Comparison of ENCODE assay signal across 15 cellular contexts in genomic region chr6:27161115-27161514, GRCh38.
"Had no signal": no experiment of that assay in that cellular context is flagged by ENCODE, and none has a peak within 500 bp of the region (broad histone marks: within the 10 kb centered on the region; RNA-seq: fewer than 3 reads in every experiment).

No MANE protein-coding gene starts in this region.

- H3K4me3 Mint-ChIP-seq: activated CD4-positive, alpha-beta T cell treated with anti-CD3 and anti-CD28 coated beads, Interleukin-2, amount 10 ng/mL, durations not matched to agents 7 days and 5 days had no signal

- H3K27me3 ChIP-seq: right lobe of liver, spleen, upper lobe of right lung had no signal

- DNase-seq: activated CD4-positive, alpha-beta T cell treated with anti-CD3 and anti-CD28 coated beads, Interleukin-2, amount 10 ng/mL, durations not matched to agents 7 days and 5 days; activated CD4-positive, CD25-positive, alpha-beta regulatory T cell; activated CD8-positive, alpha-beta memory T cell treated with anti-CD3 and anti-CD28 coated beads for 24 hours; activated gamma-delta T cell; aorta; left colon; nucleus accumbens; right lobe of liver; spleen; stimulated activated CD4-positive, alpha-beta T cell treated with anti-CD3 and anti-CD28 coated beads, Interleukin-1b, Interleukin-23, amount 100 ng/mL, for 48 hours; stimulated activated naive B cell treated with anti-CD40 and anti-IgM and Interleukin-4, amounts not matched to agents 10 μg/mL and 1 μg/mL and 100 μg/mL, for 72 hours; upper lobe of right lung had no signal

- H3K4me3 ChIP-seq: prostate gland, right lobe of liver, spleen, upper lobe of right lung had no signal

- H3K36me3 ChIP-seq: prostate gland, right lobe of liver, spleen, upper lobe of right lung had no signal

- H3K9me3 ChIP-seq: prostate gland, right lobe of liver, spleen, upper lobe of right lung had no signal

- H3K9me3 Mint-ChIP-seq: activated CD4-positive, alpha-beta T cell treated with anti-CD3 and anti-CD28 coated beads, Interleukin-2, amount 10 ng/mL, durations not matched to agents 7 days and 5 days; stimulated activated naive B cell treated with anti-CD40 and anti-IgM and Interleukin-4, amounts not matched to agents 10 μg/mL and 1 μg/mL and 100 μg/mL, for 72 hours had no signal

- H3K4me1 ChIP-seq: prostate gland, right lobe of liver had no signal

- H3K27me3 Mint-ChIP-seq: activated CD4-positive, alpha-beta T cell treated with anti-CD3 and anti-CD28 coated beads, Interleukin-2, amount 10 ng/mL, durations not matched to agents 7 days and 5 days; stimulated activated naive B cell treated with anti-CD40 and anti-IgM and Interleukin-4, amounts not matched to agents 10 μg/mL and 1 μg/mL and 100 μg/mL, for 72 hours had no signal

- ATAC-seq: esophagus mucosa; left colon; naive thymus-derived CD4-positive, alpha-beta T cell; stimulated activated naive B cell treated with anti-CD40 and anti-IgM and Interleukin-4, amounts not matched to agents 10 μg/mL and 1 μg/mL and 100 μg/mL, for 72 hours had no signal

- H3K27ac ChIP-seq: prostate gland, right lobe of liver, spleen, upper lobe of right lung had no signal
